ENCODE assay signal across 8 cellular contexts in the genomic region with DNA sequence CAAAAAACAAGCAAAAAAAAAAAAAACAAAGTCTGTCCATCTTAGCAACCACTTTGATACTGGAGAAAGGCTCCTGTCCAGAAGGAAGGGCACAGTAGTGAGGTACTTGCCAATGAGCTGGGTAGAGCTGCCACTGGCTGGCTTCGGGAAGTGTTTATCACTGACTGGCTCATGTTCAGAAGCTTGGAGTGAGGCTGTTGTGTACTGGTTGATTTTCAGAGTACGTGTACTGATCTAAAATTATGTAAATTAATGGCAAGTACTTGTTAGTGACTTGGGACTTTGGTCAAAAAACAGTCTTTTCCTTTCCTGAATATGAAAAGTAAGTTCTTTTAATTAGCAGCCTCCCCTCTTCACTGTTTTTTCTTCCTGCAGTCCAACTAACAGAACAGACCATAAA. TPM values are rescaled to one million over a fixed set of nuclear protein-coding genes. Genes with fewer than 3 reads are reported as not detected.
DNase-seq lines count a peak whose midpoint lies in the region; TF ChIP-seq lines count a peak whose summit lies in the region.

No MANE protein-coding gene starts in this region.

- H3K4me3 Mint-ChIP-seq in activated naive CD4-positive, alpha-beta T cell treated with anti-CD3 and anti-CD28 coated beads for 36 hours: peak overlapping the region; percentile 92

- H3K4me3 ChIP-seq in mesodermal cell (ENCODE audit: extremely low read depth, insufficient read depth, low read length, poor library complexity, severe bottlenecking): peak overlapping the region; percentile 68
- peak overlapping the region in 1 of 4 donors; percentile 85 for H3K4me3 ChIP-seq in transverse colon
- no peak overlapping the region for H3K4me3 ChIP-seq in colonic mucosa

- peaks cover 20% of the 10 kb centered on the region for H3K36me3 Mint-ChIP-seq in activated naive CD4-positive, alpha-beta T cell treated with anti-CD3 and anti-CD28 coated beads for 36 hours (ENCODE audit: low read depth)

- H3K9ac ChIP-seq in colonic mucosa (ENCODE audit: low read depth in 2 of 2, low read length in 2 of 2): peak overlapping the region in 1 of 2 donors; percentile 85

- CTCF ChIA-PET in activated naive CD4-positive, alpha-beta T cell treated with anti-CD3 and anti-CD28 coated beads for 36 hours (lab: Charles Lee): interaction anchor here (0.6 to 1.3 kb wide), 3 partner anchors 18 to 65 kb away, joined by 3 to 4 read pairs (median 3); a partner anchor contains a TSS

- peaks cover 11% of the 10 kb centered on the region for H3K4me1 Mint-ChIP-seq in activated naive CD4-positive, alpha-beta T cell treated with anti-CD3 and anti-CD28 coated beads for 36 hours (ENCODE audit: low read depth)

- DNase-seq in activated naive CD4-positive, alpha-beta T cell treated with anti-CD3 and anti-CD28 coated beads for 36 hours: no peak
- no peak for DNase-seq in activated naive CD4-positive, alpha-beta T cell treated with Interleukin-2 at 50 U/mL for 16 hours
- no peak for DNase-seq in transverse colon
- DNase-seq in NCI-H774 (lab: John Stamatoyannopoulos, UW): no peak
- DNase-seq in mucosa of gallbladder (ENCODE audit: low spot score): no peak
- no peak for DNase-seq in colonic mucosa

- peaks cover 21% of the 10 kb centered on the region for H3K36me3 ChIP-seq in mesodermal cell (ENCODE audit: control insufficient read depth, insufficient read depth, low read length)
- peaks cover 0 to 9% (median 3%) of the 10 kb centered on the region in 4 donors for H3K36me3 ChIP-seq in transverse colon
- H3K36me3 ChIP-seq in colonic mucosa: no peaks in the 10 kb centered on the region

- no peak overlapping the region for H3K27ac Mint-ChIP-seq in activated naive CD4-positive, alpha-beta T cell treated with anti-CD3 and anti-CD28 coated beads for 36 hours

- no peak for TF ChIP-seq CTCF in transverse colon (IDR thresholded peaks at IDR 0.05)
- no peak for TF ChIP-seq CTCF in colonic mucosa (IDR thresholded peaks at IDR 0.05)

- H3K27ac ChIP-seq in angular gyrus (ENCODE audit: low read depth, low read length): peak overlapping the region; percentile 94
- H3K27ac ChIP-seq in mesodermal cell (ENCODE audit: low read depth, low read length, severe bottlenecking): no peak overlapping the region
- H3K27ac ChIP-seq in transverse colon: peak overlapping the region; percentile 89 to 94 (median 92)
- no peak overlapping the region for H3K27ac ChIP-seq in colonic mucosa

- no peak for TF ChIP-seq EP300 in transverse colon (IDR thresholded peaks at IDR 0.05; ENCODE audit: low read depth)

- H3K27me3 Mint-ChIP-seq in activated naive CD4-positive, alpha-beta T cell treated with anti-CD3 and anti-CD28 coated beads for 36 hours (ENCODE audit: low read depth): no peaks in the 10 kb centered on the region

- in situ Hi-C loops in transverse colon (cut with MboI; ENCODE audit: low pct_ligation_motif_present in 1 of 4, low pct_unique_long_range_greater_than_20kb in 1 of 4, low sequenced_read_pairs in 3 of 4): loop anchor here in 1 of 4 donors (10.0 kb wide), 1 partner anchor 59 kb away; no protein-coding TSS in a partner anchor

- no peak for TF ChIP-seq POLR2A in transverse colon (IDR thresholded peaks at IDR 0.05)

- 92% methylated on average over 2 of the region's 2 CpGs; no CpG with 5 or more reads in 1 of the 2 experiments for WGBS in mesodermal cell (ENCODE audit: insufficient coverage in 2 of 2), 2 experiments
- WGBS in transverse colon (ENCODE audit: low coverage in 1 of 2), 2 donors: 49 to 75% methylated on average over 2 of the region's 2 CpGs

- H3K9me3 Mint-ChIP-seq in activated naive CD4-positive, alpha-beta T cell treated with anti-CD3 and anti-CD28 coated beads for 36 hours: no peaks in the 10 kb centered on the region

- H3K27me3 ChIP-seq in transverse colon (no peaks in the 10 kb centered on the region), colonic mucosa (no peaks in the 10 kb centered on the region)

- H3K9me3 ChIP-seq in mesodermal cell (ENCODE audit: control insufficient read depth, low read length): no peaks in the 10 kb centered on the region
- H3K9me3 ChIP-seq in transverse colon: no peaks in the 10 kb centered on the region
- no peaks in the 10 kb centered on the region for H3K9me3 ChIP-seq in colonic mucosa

- H3K4me1 ChIP-seq in mesodermal cell (ENCODE audit: control insufficient read depth, insufficient read depth, low read length, poor library complexity, severe bottlenecking) (no peaks in the 10 kb centered on the region), transverse colon (peaks cover 0 to 24% (median 16%) of the 10 kb centered on the region in 4 donors), colonic mucosa (peaks cover 3% of the 10 kb centered on the region)

- intact Hi-C loops in activated naive CD4-positive, alpha-beta T cell treated with anti-CD3 and anti-CD28 coated beads for 36 hours (cut with micrococcal nuclease): loop anchor here (1.0 to 10.0 kb wide), 8 partner anchors 17 to 1861 kb away; a partner anchor contains a TSS
- intact Hi-C loops in transverse colon (cut with DNase I; ENCODE audit: low total_unique reads) (no loop called here), colonic mucosa (cut with DNase I) (loop anchor here (10.0 kb wide), 1 partner anchor 69 kb away; a partner anchor contains a TSS)

RNA-seq across cellular contexts. Expression of a gene that starts 1.0 kb away (rescaled TPM):
- total RNA-seq in activated naive CD4-positive, alpha-beta T cell treated with anti-CD3 and anti-CD28 coated beads for 36 hours: 10 to 100 TPM; 16.4 to 17.7 TPM
- polyA plus RNA-seq in mesodermal cell (2013, experiment 1 of 2): 18.5 TPM
- 17.4 TPM for polyA plus RNA-seq in mesodermal cell (2013, experiment 2 of 2)
- total RNA-seq in transverse colon (10 to 100 TPM; 11.9 to 21.9 (median 16.2) TPM), mucosa of gallbladder (18.9 TPM), colonic mucosa (10 to 100 TPM; 13.5 to 14.3 TPM)

RNA-seq across cellular contexts. Expression of a gene that starts 17.9 kb away (rescaled TPM):
- total RNA-seq in activated naive CD4-positive, alpha-beta T cell treated with anti-CD3 and anti-CD28 coated beads for 36 hours: 1 to 10 TPM; 2.3 TPM
- polyA plus RNA-seq in mesodermal cell (2013, experiment 1 of 2): 5.3 TPM
- polyA plus RNA-seq in mesodermal cell (2013, experiment 2 of 2): 3.5 TPM
- total RNA-seq in transverse colon (1 to 10 TPM in 3 of 4 donors, not detected in 1; 2.6 to 8.0 (median 4.3) TPM), mucosa of gallbladder (3.2 TPM), colonic mucosa (1 to 10 TPM; 4.0 to 4.6 TPM)

RNA-seq across cellular contexts. Expression of a gene that starts 46.9 kb away (rescaled TPM):
- 1 to 10 TPM; 4.2 to 4.7 TPM for total RNA-seq in activated naive CD4-positive, alpha-beta T cell treated with anti-CD3 and anti-CD28 coated beads for 36 hours
- 1.2 TPM for polyA plus RNA-seq in mesodermal cell (2013, experiment 1 of 2)
- 1.8 TPM for polyA plus RNA-seq in mesodermal cell (2013, experiment 2 of 2)
- total RNA-seq in transverse colon (1 to 10 TPM; 2.0 to 7.9 (median 4.8) TPM), mucosa of gallbladder (10.4 TPM), colonic mucosa (1 to 10 TPM; 6.2 to 7.7 TPM)

Comparison
In these comparisons a context has a peak if more than half of its experiments do, and no peak if none do; other contexts are left out.
1. H3K27ac ChIP-seq: peak in angular gyrus (single experiment) and transverse colon (4 of 4); none in mesodermal cell (single experiment) and colonic mucosa (single experiment).